8 cellular contexts compared by ENCODE assay signal in genomic region chr22:35627267-35628041, GRCh38.
DNase-seq lines count a peak whose midpoint lies in the region; ATAC-seq and TF ChIP-seq lines count a peak whose summit lies in the region.

No MANE protein-coding gene starts in this region.

- H3K36me3 ChIP-seq in WERI-Rb-1, result no peaks in the 10 kb centered on the region

- peak overlapping the region; percentile 36 for H3K4me3 ChIP-seq in WERI-Rb-1 (ENCODE audit: low read depth, low read length)

- peak overlapping the region; percentile 64 for H3K4me3 Mint-ChIP-seq in central memory CD8-positive, alpha-beta T cell

- peaks cover 23% of the 10 kb centered on the region for H3K27me3 Mint-ChIP-seq in central memory CD8-positive, alpha-beta T cell

- H3K9me3 Mint-ChIP-seq in central memory CD8-positive, alpha-beta T cell, result no peaks in the 10 kb centered on the region

- no peak overlapping the region for H3K27ac ChIP-seq in WERI-Rb-1

- peak; percentile 57 for TF ChIP-seq CTCF in WERI-Rb-1 (IDR thresholded peaks at IDR 0.05; ENCODE audit: low read depth, low read length)

- no peak for ATAC-seq in central memory CD8-positive, alpha-beta T cell (replicated peaks; ENCODE audit: extremely low read depth, poor library complexity, severe bottlenecking)
- ATAC-seq in HG03039 (IDR thresholded peaks at IDR 0.05; ENCODE audit: unreplicated experiment), result no peak
- ATAC-seq in GM19467 (IDR thresholded peaks at IDR 0.05; ENCODE audit: unreplicated experiment), result no peak

- peaks cover 27% of the 10 kb centered on the region for H3K4me1 Mint-ChIP-seq in central memory CD8-positive, alpha-beta T cell

- H3K27me3 ChIP-seq in WERI-Rb-1 (ENCODE audit: insufficient read depth, low read depth, severe bottlenecking), result peaks cover 2% of the 10 kb centered on the region

- H3K9me3 ChIP-seq in WERI-Rb-1 (ENCODE audit: severe bottlenecking), result no peaks in the 10 kb centered on the region

- no peaks in the 10 kb centered on the region for H3K36me3 Mint-ChIP-seq in central memory CD8-positive, alpha-beta T cell (ENCODE audit: insufficient read depth)

- peak; percentile 85 for DNase-seq in GM04503 (ENCODE audit: low read depth)
- peak; percentile 71 for DNase-seq in NCI-H1092 treated with DMSO at 0.1 percent for 48 hours (lab: John Stamatoyannopoulos, UW)
- peak; percentile 80 for DNase-seq in WERI-Rb-1
- peak in 1 of 2 donors; percentile 11 for DNase-seq in central memory CD8-positive, alpha-beta T cell (ENCODE audit: low spot score in 2 of 2)
- DNase-seq in iris pigment epithelial cell (ENCODE audit: low read depth), result peak; percentile 86
- DNase-seq in stimulated activated CD4-positive, alpha-beta T cell treated with anti-CD3 and anti-CD28 coated beads, Interleukin-12 subunit alpha, Interleukin-12 subunit beta, amount 100 ng/mL, for 4 hours, result peak; percentile 49

- no peak overlapping the region for H3K27ac Mint-ChIP-seq in central memory CD8-positive, alpha-beta T cell (ENCODE audit: low read depth)
